ENCODE assay signal across 29 cellular contexts in the genomic region with DNA sequence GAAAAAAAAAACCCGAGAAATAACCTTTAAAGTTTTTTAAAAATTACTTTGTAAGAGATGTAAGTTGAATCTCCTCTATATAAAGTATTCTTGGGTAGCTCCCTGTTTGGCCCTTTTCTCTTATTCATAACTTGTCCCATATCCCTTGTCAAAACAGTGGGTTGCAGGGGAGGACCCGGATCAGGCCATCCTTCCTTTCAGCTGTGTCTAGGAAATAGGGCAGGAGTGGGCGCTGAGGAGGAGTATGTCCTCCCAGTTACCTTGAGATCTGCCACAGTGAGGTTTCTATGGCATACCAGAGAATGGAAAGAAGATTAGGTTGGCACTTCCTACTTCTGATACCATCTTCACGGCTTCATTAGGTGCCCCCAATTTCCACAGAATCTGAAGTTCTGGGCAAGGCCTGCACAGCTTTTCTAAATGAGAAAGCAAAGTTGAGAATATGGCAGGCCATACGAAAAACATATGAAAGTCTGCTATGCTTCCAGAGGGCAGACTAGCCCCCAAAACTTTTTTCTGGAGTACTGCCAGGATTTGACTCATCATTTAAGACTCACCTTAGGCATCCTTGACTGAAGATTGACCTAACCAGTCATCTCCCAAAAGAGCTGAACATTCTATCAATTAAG.
"Had no signal": no experiment of that assay in that cellular context is flagged by ENCODE, and none has a peak within 500 bp of the region (broad histone marks: within the 10 kb centered on the region; RNA-seq: fewer than 3 reads in every experiment).

No MANE protein-coding gene starts in this region.

- H3K4me3 ChIP-seq: esophagus squamous epithelium, heart right ventricle, left lung, mucosa of descending colon, neural progenitor cell, prostate gland, sigmoid colon, suprapubic skin, transverse colon, upper lobe of right lung, uterus had no signal

- H3K4me1 ChIP-seq: esophagus squamous epithelium, left lung, neural progenitor cell, parathyroid adenoma, prostate gland, transverse colon, uterus had no signal

- H3K79me2 ChIP-seq: parathyroid adenoma had no signal

- DNase-seq: cortex of kidney; effector memory CD8-positive, alpha-beta T cell; erythroblast; esophagus squamous epithelium; foreskin melanocyte; heart right ventricle; hippocampal formation; left cardiac atrium; left lung; mesenchymal stem cell; mucosa of descending colon; naive thymus-derived CD4-positive, alpha-beta T cell; right cardiac atrium; sigmoid colon; stimulated activated CD4-positive, alpha-beta T cell treated with anti-CD3 and anti-CD28 coated beads, Interleukin-2, amount 100 ng/mL, for 24 hours; stimulated activated CD4-positive, alpha-beta T cell treated with anti-CD3 and anti-CD28 coated beads, Interleukin-4, amount 100 ng/mL, for 24 hours; transverse colon; upper lobe of right lung; uterus had no signal

- H3K9me3 Mint-ChIP-seq: effector memory CD8-positive, alpha-beta T cell; mesothelial cell of epicardium had no signal

- H3K9ac ChIP-seq: neural progenitor cell, parathyroid adenoma had no signal

- H2AFZ ChIP-seq: neural progenitor cell, parathyroid adenoma had no signal

- H3K27me3 ChIP-seq: esophagus squamous epithelium, heart right ventricle, left lung, neural progenitor cell, sigmoid colon, suprapubic skin, transverse colon, upper lobe of right lung, uterus had no signal

- H3K27ac ChIP-seq: esophagus squamous epithelium, heart right ventricle, left lung, neural progenitor cell, parathyroid adenoma, prostate gland, sigmoid colon, suprapubic skin, transverse colon, upper lobe of right lung, uterus had no signal

- H3K4me1 Mint-ChIP-seq: naive thymus-derived CD4-positive, alpha-beta T cell; nephron; neural progenitor cell; stimulated activated effector memory CD8-positive, alpha-beta T cell treated with anti-CD3 and anti-CD28 coated beads, Interleukin-12 subunit alpha, Interleukin-12 subunit beta, amount 100 ng/mL, for 72 hours had no signal

- H3K4me3 Mint-ChIP-seq: effector memory CD8-positive, alpha-beta T cell; mesothelial cell of epicardium; naive thymus-derived CD4-positive, alpha-beta T cell; nephron; neural progenitor cell; stimulated activated effector memory CD8-positive, alpha-beta T cell treated with anti-CD3 and anti-CD28 coated beads, Interleukin-12 subunit alpha, Interleukin-12 subunit beta, amount 100 ng/mL, for 72 hours; stimulated activated naive CD8-positive, alpha-beta T cell treated with anti-CD3 and anti-CD28 coated beads, Interleukin-15, Interleukin-2, amounts not matched to agents 100 ng/mL and 50 ng/mL, for 24 hours had no signal

- H3K36me3 ChIP-seq: esophagus squamous epithelium, left lung, neural progenitor cell, prostate gland, sigmoid colon, suprapubic skin, transverse colon, upper lobe of right lung, uterus had no signal

- FAIRE-seq: endometrium, islet of Langerhans had no signal

- ATAC-seq: effector memory CD8-positive, alpha-beta T cell; heart right ventricle; left cardiac atrium; left lung; mucosa of descending colon; naive thymus-derived CD4-positive, alpha-beta T cell; right cardiac atrium; stimulated activated effector memory CD8-positive, alpha-beta T cell treated with anti-CD3 and anti-CD28 coated beads, Interleukin-12 subunit alpha, Interleukin-12 subunit beta, amount 100 ng/mL, for 72 hours; upper lobe of right lung had no signal

- H3K27me3 Mint-ChIP-seq: effector memory CD8-positive, alpha-beta T cell; naive thymus-derived CD4-positive, alpha-beta T cell had no signal

- H3K4me2 ChIP-seq: neural progenitor cell had no signal

- H3K9me3 ChIP-seq: esophagus squamous epithelium, left lung, mucosa of descending colon, prostate gland, sigmoid colon, suprapubic skin, transverse colon, upper lobe of right lung, uterus had no signal

- H3K36me3 Mint-ChIP-seq: naive thymus-derived CD4-positive, alpha-beta T cell; neural progenitor cell; stimulated activated effector memory CD8-positive, alpha-beta T cell treated with anti-CD3 and anti-CD28 coated beads, Interleukin-12 subunit alpha, Interleukin-12 subunit beta, amount 100 ng/mL, for 72 hours had no signal

- H3K27ac Mint-ChIP-seq: effector memory CD8-positive, alpha-beta T cell; mesothelial cell of epicardium; naive thymus-derived CD4-positive, alpha-beta T cell; nephron; neural progenitor cell; stimulated activated effector memory CD8-positive, alpha-beta T cell treated with anti-CD3 and anti-CD28 coated beads, Interleukin-12 subunit alpha, Interleukin-12 subunit beta, amount 100 ng/mL, for 72 hours; stimulated activated naive CD8-positive, alpha-beta T cell treated with anti-CD3 and anti-CD28 coated beads, Interleukin-15, Interleukin-2, amounts not matched to agents 100 ng/mL and 50 ng/mL, for 24 hours had no signal
